In genomic region chr18:36887055-36887570, GRCh38 we compare ENCODE assay signal across 22 cellular contexts. TPM values are rescaled to one million over a fixed set of nuclear protein-coding genes. Genes with fewer than 3 reads are reported as not detected.
A peak's percentile ranks its signal among the peaks of the same experiment; 100 is the strongest.
DNase-seq lines count a peak whose midpoint lies in the region; ATAC-seq and TF ChIP-seq lines count a peak whose summit lies in the region.
"Had no signal": no experiment of that assay in that cellular context is flagged by ENCODE, and none has a peak within 500 bp of the region (broad histone marks: within the 10 kb centered on the region; RNA-seq: fewer than 3 reads in every experiment).

No MANE protein-coding gene starts in this region.

- H3K27me3 ChIP-seq in HUES64 (ENCODE audit: insufficient read depth, low read length): no peaks in the 10 kb centered on the region
- H3K27me3 ChIP-seq: BLaER1 treated with 17β-estradiol and CSF1 and Interleukin-3, amounts not matched to agents 10 nM and 100 nM; MG63 had no signal

- H3K4me3 Mint-ChIP-seq in osteocyte (ENCODE audit: unreplicated experiment): no peak overlapping the region
- H3K4me3 Mint-ChIP-seq: CD8-positive, alpha-beta memory T cell had no signal

- H3K4me1 Mint-ChIP-seq in osteocyte (ENCODE audit: unreplicated experiment): peaks cover 28% of the 10 kb centered on the region

- no peak for ATAC-seq in HG02870 (IDR thresholded peaks at IDR 0.05; ENCODE audit: unreplicated experiment)

- no peak overlapping the region for H3K4me3 ChIP-seq in HUES64 (ENCODE audit: low read length)
- H3K4me3 ChIP-seq: BLaER1 treated with 17β-estradiol and CSF1 and Interleukin-3, amounts not matched to agents 10 nM and 100 nM; MG63 had no signal

- DNase-seq in astrocyte of the hippocampus (ENCODE audit: low read depth, low spot score): peak; percentile 64
- DNase-seq in osteocyte (ENCODE audit: extremely low spot score, unreplicated experiment): no peak
- DNase-seq in GM13977 (ENCODE audit: low spot score): no peak
- no peak for DNase-seq in stimulated activated CD4-positive, alpha-beta T cell treated with anti-CD3 and anti-CD28 coated beads, Interleukin-12 subunit alpha, Interleukin-12 subunit beta, amount 100 ng/mL, for 4 hours
- DNase-seq in NCI-H146 (lab: John Stamatoyannopoulos, UW): no peak
- DNase-seq: ACHN; Calu3; CD8-positive, alpha-beta memory T cell; DMS153; GOT3; MG63; NCI-H1048; NCI-H1417 treated with DMSO at 0.1 percent for 48 hours; NCI-H1930; NCI-H226; NCI-H510A treated with DMSO at 0.1 percent for 48 hours; NCI-H748 treated with DMSO at 0.1 percent for 48 hours; NK-92 treated with Interleukin-12 subunit alpha and Interleukin-12 subunit beta, amount 100 ng/mL, for 24 hours; SIG-M5 had no signal

- in situ Hi-C loops in GM13977 (cut with MboI; ENCODE audit: low pct_unique_long_range_greater_than_20kb, low sequenced_read_pairs, unreplicated experiment): no loop called here

- peak overlapping the region; percentile 67 for H3K27ac Mint-ChIP-seq in osteocyte (ENCODE audit: unreplicated experiment)
- H3K27ac Mint-ChIP-seq: CD8-positive, alpha-beta memory T cell had no signal

- no peaks in the 10 kb centered on the region for H3K27me3 Mint-ChIP-seq in osteocyte (ENCODE audit: unreplicated experiment)
- H3K27me3 Mint-ChIP-seq: CD8-positive, alpha-beta memory T cell had no signal

- no peaks in the 10 kb centered on the region for H3K9me3 Mint-ChIP-seq in osteocyte (ENCODE audit: unreplicated experiment)
- H3K9me3 Mint-ChIP-seq: CD8-positive, alpha-beta memory T cell had no signal

- TF ChIP-seq CTCF in osteocyte (IDR thresholded peaks at IDR 0.05) (no peak), GM13977 (IDR thresholded peaks at IDR 0.05; ENCODE audit: extremely low read depth, insufficient read depth, missing control alignments) (no peak)

- peak overlapping the region; percentile 31; the same call in 1 of the 2 replicates for H3K27ac ChIP-seq in HUES64 (ENCODE audit: low read depth, low read length)
- H3K27ac ChIP-seq: BLaER1 treated with 17β-estradiol and CSF1 and Interleukin-3, amounts not matched to agents 10 nM and 100 nM had no signal

- peaks cover 18% of the 10 kb centered on the region; the same call in 1 of the 2 replicates for H3K4me1 ChIP-seq in HUES64 (ENCODE audit: insufficient read depth, low read length)

- no peaks in the 10 kb centered on the region for H3K9me3 ChIP-seq in HUES64 (ENCODE audit: insufficient read depth, low read depth, low read length)
- H3K9me3 ChIP-seq: BLaER1 treated with 17β-estradiol and CSF1 and Interleukin-3, amounts not matched to agents 10 nM and 100 nM; MG63 had no signal

- H3K9ac ChIP-seq in HUES64 (ENCODE audit: low read depth, low read length): no peak overlapping the region
- H3K9ac ChIP-seq: BLaER1 treated with 17β-estradiol and CSF1 and Interleukin-3, amounts not matched to agents 10 nM and 100 nM had no signal

- peaks cover 2% of the 10 kb centered on the region for H3K36me3 Mint-ChIP-seq in osteocyte (ENCODE audit: unreplicated experiment)

- H3K36me3 ChIP-seq in HUES64 (ENCODE audit: insufficient read depth, low read length): no peaks in the 10 kb centered on the region
- H3K36me3 ChIP-seq: MG63 had no signal

RNA-seq across cellular contexts. Expression of gene KIAA1328, which starts 58.2 kb away (rescaled TPM):
- 2.7 TPM for polyA plus RNA-seq in HUES64 (2013, experiment 1 of 2)
- 3.8 TPM for polyA plus RNA-seq in HUES64 (2013, experiment 2 of 2)
- total RNA-seq in osteocyte: 10.1 and 10.7 TPM in 2 replicates

RNA-seq across cellular contexts. Expression of gene TPGS2, which starts 58.3 kb away (rescaled TPM):
- 157 TPM for polyA plus RNA-seq in HUES64 (2013, experiment 1 of 2)
- polyA plus RNA-seq in HUES64 (2013, experiment 2 of 2): 159 TPM
- 95.4 and 98.8 TPM in 2 replicates for total RNA-seq in osteocyte
